1 cellular context compared by ENCODE assay signal in genomic region chr12:53484686-53485567, GRCh38.
TF ChIP-seq lines count a peak whose summit lies in the region.

No MANE protein-coding gene starts in this region.

TF ChIP-seq in WTC11, 78 proteins besides CTCF, POLR2A, EP300 and RAD21 (continued from another document):
- TF ChIP-seq USF2 (CRISPR knock-in tag; IDR thresholded peaks at IDR 0.05) = no peak
- TF ChIP-seq ARID4B (CRISPR knock-in tag; IDR thresholded peaks at IDR 0.05; ENCODE audit: borderline replicate concordance) = no peak
- no peak for TF ChIP-seq JAZF1 (CRISPR knock-in tag; IDR thresholded peaks at IDR 0.05)
- no peak for TF ChIP-seq ATF1 (CRISPR knock-in tag; IDR thresholded peaks at IDR 0.05)
- TF ChIP-seq ZNF281 (CRISPR knock-in tag; IDR thresholded peaks at IDR 0.05) = no peak
- TF ChIP-seq PREB (CRISPR knock-in tag; IDR thresholded peaks at IDR 0.05; ENCODE audit: borderline replicate concordance) = no peak
- TF ChIP-seq HMGXB4 (CRISPR knock-in tag; IDR thresholded peaks at IDR 0.05) = no peak
- TF ChIP-seq ZNF671 (CRISPR knock-in tag; IDR thresholded peaks at IDR 0.05) = no peak
- no peak for TF ChIP-seq ATF6 (CRISPR knock-in tag; IDR thresholded peaks at IDR 0.05)
- no peak for TF ChIP-seq TP53 (CRISPR knock-in tag; IDR thresholded peaks at IDR 0.05)
- TF ChIP-seq AR (CRISPR knock-in tag; IDR thresholded peaks at IDR 0.05) = no peak
- TF ChIP-seq STAT6 (CRISPR knock-in tag; conservative IDR thresholded peaks at IDR 0.05; ENCODE audit: low read depth) = no peak
- TF ChIP-seq ATF3 (CRISPR knock-in tag; conservative IDR thresholded peaks at IDR 0.05) = no peak
- no peak for TF ChIP-seq ESRRA (CRISPR knock-in tag; IDR thresholded peaks at IDR 0.05; ENCODE audit: borderline replicate concordance)
- no peak for TF ChIP-seq ZNF396 (CRISPR knock-in tag; IDR thresholded peaks at IDR 0.05; ENCODE audit: borderline replicate concordance)
